ENCODE assay signal across 12 cellular contexts in the genomic region with DNA sequence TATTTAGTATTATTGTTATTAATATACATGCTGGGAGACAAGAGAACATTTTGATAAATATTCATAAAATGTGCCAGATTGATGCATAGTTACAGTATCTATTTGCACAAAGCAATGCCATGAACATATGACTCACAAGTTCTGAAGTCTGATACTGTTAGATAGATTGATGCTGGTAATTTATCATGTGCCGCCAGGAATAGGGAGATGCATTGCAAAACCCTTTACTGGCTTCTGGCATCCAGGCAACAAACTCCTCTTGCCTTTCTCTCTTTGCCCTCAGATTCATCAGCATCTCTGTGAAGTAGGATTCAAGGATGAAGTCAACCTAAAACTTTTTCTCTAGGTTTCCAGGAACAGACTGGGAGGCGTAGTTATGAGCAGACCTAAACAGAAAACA.
"Had no signal": no experiment of that assay in that cellular context is flagged by ENCODE, and none has a peak within 500 bp of the region (broad histone marks: within the 10 kb centered on the region; RNA-seq: fewer than 3 reads in every experiment).

No MANE protein-coding gene starts in this region.

- DNase-seq: activated naive CD4-positive, alpha-beta T cell treated with anti-CD3 and anti-CD28 coated beads, Interleukin-2, amount 50 U/mL, for 16 hours; adrenal gland; left colon; mammary epithelial cell; mucosa of descending colon; naive thymus-derived CD8-positive, alpha-beta T cell; nucleus accumbens; stimulated activated CD4-positive, alpha-beta T cell treated with anti-CD3 and anti-CD28 coated beads, Interleukin-15, amount 100 ng/mL, for 24 hours; stimulated activated CD4-positive, alpha-beta T cell treated with anti-CD3 and anti-CD28 coated beads, Interleukin-4, amount 100 ng/mL, for 24 hours; stomach; SW 1271 had no signal

- ATAC-seq: activated CD4-positive, CD25-positive, alpha-beta regulatory T cell treated with anti-CD3 and anti-CD28 coated beads, Interleukin-2, amount 50 U/mL, for 24 hours; left colon; mucosa of descending colon; naive thymus-derived CD8-positive, alpha-beta T cell had no signal
